Comparison of ENCODE assay signal across 19 cellular contexts in the genomic region with DNA sequence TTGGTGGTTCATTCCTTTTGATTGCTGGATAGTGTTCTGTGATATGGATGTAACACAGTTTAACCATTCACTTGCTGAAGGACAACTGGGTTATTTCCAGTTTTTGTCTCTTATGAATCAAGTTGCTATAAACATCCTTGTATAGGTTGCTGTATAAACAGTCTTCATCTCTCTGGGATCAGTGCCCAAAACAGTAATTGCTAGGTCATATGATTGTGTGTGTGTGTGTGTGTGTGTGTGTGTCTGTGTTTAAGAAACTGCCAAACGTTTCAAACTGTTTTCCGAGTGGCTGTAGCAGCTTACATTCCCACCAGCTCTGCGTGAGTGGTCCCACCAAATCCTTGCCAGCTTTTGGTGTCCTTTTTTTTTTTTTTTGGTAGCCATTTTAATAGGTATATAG.
DNase-seq lines count a peak whose midpoint lies in the region; ATAC-seq and TF ChIP-seq lines count a peak whose summit lies in the region.
"Had no signal": no experiment of that assay in that cellular context is flagged by ENCODE, and none has a peak within 500 bp of the region (broad histone marks: within the 10 kb centered on the region; RNA-seq: fewer than 3 reads in every experiment).

No MANE protein-coding gene starts in this region.

- H2AK5ac ChIP-seq in IMR-90 (ENCODE audit: low read depth, low read length) (no peak overlapping the region), H9 (ENCODE audit: insufficient read length, low read length) (no peak overlapping the region)

- H3K36me3 Mint-ChIP-seq in H9 (ENCODE audit: insufficient read depth in 1 of 3, low read depth in 3 of 3) = peaks cover 0 to 3% (median 0%) of the 10 kb centered on the region in 3 experiments; a peak in 2 of 7 replicates
- H3K36me3 Mint-ChIP-seq: CD4-positive, CD25-positive, alpha-beta regulatory T cell had no signal

- no peaks in the 10 kb centered on the region for H3K23me2 ChIP-seq in H9 (ENCODE audit: insufficient read length, low read depth, low read length, poor library complexity, severe bottlenecking)

- intact Hi-C loops in A673 (cut with micrococcal nuclease; ENCODE audit: unreplicated experiment) (no loop called here), IMR-90 (cut with micrococcal nuclease) (no loop called here), mammary epithelial cell (cut with micrococcal nuclease) (no loop called here)

- H3K27me3 Mint-ChIP-seq in H9 (ENCODE audit: low read depth) = peaks cover 4% of the 10 kb centered on the region
- H3K27me3 Mint-ChIP-seq: CD4-positive, CD25-positive, alpha-beta regulatory T cell had no signal

- CTCF ChIA-PET in A673 (lab: Charles Lee) = no interaction called here
- CTCF ChIA-PET in IMR-90 (lab: Yijun Ruan, JAX) = no interaction called here
- CTCF ChIA-PET in mammary epithelial cell (lab: Charles Lee; ENCODE audit: low non-redundant PET) = no interaction called here

- H3K23ac ChIP-seq in IMR-90 (ENCODE audit: low read depth, low read length) = no peak overlapping the region
- H3K23ac ChIP-seq in H9 (ENCODE audit: insufficient read length, low read depth, low read length) = no peak overlapping the region

- no peak overlapping the region for H2BK15ac ChIP-seq in IMR-90 (ENCODE audit: low read depth, low read length)
- H2BK15ac ChIP-seq in H9 (ENCODE audit: low read depth, low read length) = no peak overlapping the region

- H3K27ac ChIP-seq in A673 (ENCODE audit: low read depth, low read length, poor library complexity, severe bottlenecking) (no peak overlapping the region), IMR-90 (ENCODE audit: insufficient read depth, low read length) (no peak overlapping the region), mammary epithelial cell (ENCODE audit: insufficient read depth, low read depth, low read length) (no peak overlapping the region), H9 (ENCODE audit: insufficient read length, low read depth, low read length) (no peak overlapping the region)
- H3K27ac ChIP-seq: 22Rv1; BLaER1 treated with 17β-estradiol and CSF1 and Interleukin-3, amounts not matched to agents 10 nM and 100 nM; GM23248; HL-60 had no signal

- POLR2A ChIA-PET in A673 (lab: Charles Lee; ENCODE audit: low non-redundant PET) (interaction anchor here (0.6 kb wide), 1 partner anchor 144 kb away, joined by 6 read pairs; no protein-coding TSS in a partner anchor), IMR-90 (lab: Charles Lee; ENCODE audit: unreplicated experiment) (no interaction called here)

- no peak for TF ChIP-seq RAD21 in IMR-90 (IDR thresholded peaks at IDR 0.05; ENCODE audit: low read length)

- no peak overlapping the region for H4K8ac ChIP-seq in IMR-90 (ENCODE audit: low read depth in 2 of 2, low read length in 2 of 2)
- no peak overlapping the region for H4K8ac ChIP-seq in H9 (replicated peaks; ENCODE audit: insufficient read length, low read depth, low read length)

- peaks cover 0 to 9% of the 10 kb centered on the region in 2 experiments; a peak in 2 of 5 replicates for H3K9me3 Mint-ChIP-seq in H9

- H2BK20ac ChIP-seq in IMR-90 (ENCODE audit: low read depth, low read length) (no peak overlapping the region), H9 (ENCODE audit: low read depth, low read length, poor library complexity, severe bottlenecking) (no peak overlapping the region)

- no peak overlapping the region for H3T11ph ChIP-seq in H9 (ENCODE audit: low read length)

- H3K27me3 ChIP-seq in A673 (replicated peaks; ENCODE audit: insufficient read depth, low read depth, low read length, poor library complexity) (no peaks in the 10 kb centered on the region), IMR-90 (ENCODE audit: control insufficient read depth, insufficient read depth, low read length) (no peaks in the 10 kb centered on the region), mammary epithelial cell (ENCODE audit: insufficient read depth, low read length) (no peaks in the 10 kb centered on the region), H9 (ENCODE audit: insufficient read depth, low read length) (no peaks in the 10 kb centered on the region)
- H3K27me3 ChIP-seq: BLaER1 treated with 17β-estradiol and CSF1 and Interleukin-3, amounts not matched to agents 10 nM and 100 nM had no signal

- no peak overlapping the region for H3K14ac ChIP-seq in IMR-90 (replicated peaks; ENCODE audit: low read depth, low read length)
- H3K14ac ChIP-seq in H9 (ENCODE audit: insufficient read depth, low read length) = no peak overlapping the region

- H3K4me2 ChIP-seq in IMR-90 (ENCODE audit: low read depth, low read length) = no peak overlapping the region
- H3K4me2 ChIP-seq in mammary epithelial cell (ENCODE audit: insufficient read depth, low read depth, low read length) = no peak overlapping the region
- H3K4me2 ChIP-seq in H9 (ENCODE audit: insufficient read depth, insufficient read length, low read length) = no peak overlapping the region
- H3K4me2 ChIP-seq: BLaER1 treated with 17β-estradiol and CSF1 and Interleukin-3, amounts not matched to agents 10 nM and 100 nM had no signal

- H3K18ac ChIP-seq in IMR-90 (ENCODE audit: low read depth, low read length) (no peak overlapping the region), H9 (ENCODE audit: insufficient read length, low read depth, low read length) (no peak overlapping the region)

- H4K5ac ChIP-seq in IMR-90 (ENCODE audit: low read depth, low read length) = no peak overlapping the region
- no peak overlapping the region for H4K5ac ChIP-seq in H9 (ENCODE audit: insufficient read length, low read depth, low read length)

- no CpG with 5 or more reads among the region's 3 CpGs for WGBS in IMR-90 (ENCODE audit: extremely low coverage in 2 of 2, insufficient read length in 1 of 2), 2 experiments
- WGBS in mammary epithelial cell (ENCODE audit: low coverage, missing lambda C conversion rate) = 58% methylated on average over 3 of the region's 3 CpGs
- no CpG with 5 or more reads among the region's 3 CpGs for WGBS in H9 (ENCODE audit: extremely low coverage, insufficient read length, low lambda C conversion rate)

- no peak overlapping the region for H3K9ac ChIP-seq in IMR-90 (ENCODE audit: low read depth, low read length)
- no peak overlapping the region for H3K9ac ChIP-seq in mammary epithelial cell (ENCODE audit: insufficient read depth, low read length)
- H3K9ac ChIP-seq in H9 (ENCODE audit: extremely low read depth, insufficient read length, low read length) = no peak overlapping the region
- H3K9ac ChIP-seq: BLaER1 treated with 17β-estradiol and CSF1 and Interleukin-3, amounts not matched to agents 10 nM and 100 nM; GM23248 had no signal

- no peaks in the 10 kb centered on the region for H3K36me3 ChIP-seq in A673 (ENCODE audit: insufficient read depth, low read length, poor library complexity, severe bottlenecking)
- H3K36me3 ChIP-seq in IMR-90 (ENCODE audit: control insufficient read depth, insufficient read depth, low read length) = no peaks in the 10 kb centered on the region
- no peaks in the 10 kb centered on the region for H3K36me3 ChIP-seq in mammary epithelial cell (ENCODE audit: insufficient read depth, low read length)
- H3K36me3 ChIP-seq: BLaER1 treated with 17β-estradiol and CSF1 and Interleukin-3, amounts not matched to agents 10 nM and 100 nM; HAP-1 had no signal

- no peaks in the 10 kb centered on the region for H3K9me1 ChIP-seq in IMR-90 (ENCODE audit: insufficient read depth, low read length)

- no peak overlapping the region for H4K91ac ChIP-seq in IMR-90 (ENCODE audit: insufficient read depth, low read depth, low read length)
- no peak overlapping the region for H4K91ac ChIP-seq in H9 (ENCODE audit: insufficient read length, low read depth, low read length)

- no TSS peak for BruUV-seq in A673 (replicated peaks; lab: Mats Ljungman, UMichigan)
- BruUV-seq in IMR-90 (replicated peaks; lab: Mats Ljungman, UMichigan) = no TSS peak
- no TSS peak for BruUV-seq in mammary epithelial cell (replicated peaks; lab: Mats Ljungman, UMichigan)

- TF ChIP-seq CTCF in A673 (conservative IDR thresholded peaks at IDR 0.05; ENCODE audit: low read depth, low read length) (no peak), IMR-90 (conservative IDR thresholded peaks at IDR 0.05; ENCODE audit: low read depth, low read length) (no peak), mammary epithelial cell (conservative IDR thresholded peaks at IDR 0.05 in 1 of 2, IDR thresholded peaks at IDR 0.05 in 1 of 2; ENCODE audit: extremely low read depth in 1 of 2, insufficient read depth in 1 of 2, low read depth in 1 of 2, low read length in 2 of 2) (no peak), H9 (conservative IDR thresholded peaks at IDR 0.05) (no peak)

- H3K4me1 ChIP-seq in A673 (ENCODE audit: insufficient read depth, low read length, poor library complexity, severe bottlenecking) = no peaks in the 10 kb centered on the region
- H3K4me1 ChIP-seq in IMR-90 (ENCODE audit: control insufficient read depth, insufficient read depth, low read length) = no peaks in the 10 kb centered on the region
- no peaks in the 10 kb centered on the region for H3K4me1 ChIP-seq in mammary epithelial cell (ENCODE audit: insufficient read depth, low read length)
- no peaks in the 10 kb centered on the region for H3K4me1 ChIP-seq in H9 (ENCODE audit: insufficient read depth, low read length)
- H3K4me1 ChIP-seq: BLaER1 treated with 17β-estradiol and CSF1 and Interleukin-3, amounts not matched to agents 10 nM and 100 nM; HAP-1 had no signal

- no peak overlapping the region for H3K4ac ChIP-seq in IMR-90 (ENCODE audit: low read depth, low read length)
- no peak overlapping the region for H3K4ac ChIP-seq in H9 (ENCODE audit: low read depth, low read length)

- no peak overlapping the region for H3K56ac ChIP-seq in IMR-90 (ENCODE audit: extremely low read depth, insufficient read depth, low read length)
- no peak overlapping the region for H3K56ac ChIP-seq in H9 (ENCODE audit: insufficient read length, low read depth, low read length)

- H2AFZ ChIP-seq in IMR-90 (replicated peaks; ENCODE audit: low read length, poor library complexity) (no peak overlapping the region), mammary epithelial cell (ENCODE audit: low read depth, low read length) (no peak overlapping the region), H9 (ENCODE audit: low read length) (no peak overlapping the region)
- H2AFZ ChIP-seq: GM23248 had no signal

- no peaks in the 10 kb centered on the region for H4K20me1 ChIP-seq in IMR-90 (ENCODE audit: insufficient read depth, low read length)
- H4K20me1 ChIP-seq in mammary epithelial cell (ENCODE audit: insufficient read depth, low read length) = no peaks in the 10 kb centered on the region
- no peaks in the 10 kb centered on the region for H4K20me1 ChIP-seq in H9 (ENCODE audit: control insufficient read depth, insufficient read depth, insufficient read length)
- H4K20me1 ChIP-seq: BLaER1 treated with 17β-estradiol and CSF1 and Interleukin-3, amounts not matched to agents 10 nM and 100 nM had no signal

- peak; percentile 4 for DNase-seq in DMS 273 (lab: John Stamatoyannopoulos, UW; ENCODE audit: unreplicated experiment)
- DNase-seq in DMS 273 treated with DMSO at 0.1 percent for 48 hours (lab: John Stamatoyannopoulos, UW) = no peak
- DNase-seq in A673 (ENCODE audit: low spot score) = peak; percentile 8
- DNase-seq in IMR-90 = peak; percentile 17
- peak; percentile 2 for DNase-seq in mammary epithelial cell
- DNase-seq in H9 = no peak
- DNase-seq in NCI-H82 treated with DMSO at 0.1 percent for 48 hours (lab: John Stamatoyannopoulos, UW; ENCODE audit: unreplicated experiment) = no peak
- DNase-seq in NCI-H226 = no peak
- DNase-seq: Calu3; CD4-positive, CD25-positive, alpha-beta regulatory T cell; DMS53; GF-D8; GM23248; HFFc6 had no signal

- H2AK9ac ChIP-seq in IMR-90 (replicated peaks; ENCODE audit: low read depth, low read length, poor library complexity) = no peak overlapping the region

- TF ChIP-seq POLR2A in IMR-90 (IDR thresholded peaks at IDR 0.05; ENCODE audit: low read depth, low read length) = no peak

- H2BK12ac ChIP-seq in H9 (ENCODE audit: insufficient read length, low read depth, low read length) = no peak overlapping the region

- H3K27ac Mint-ChIP-seq in H9 = no peak overlapping the region
- H3K27ac Mint-ChIP-seq: CD4-positive, CD25-positive, alpha-beta regulatory T cell; HFFc6 had no signal

- no peaks in the 10 kb centered on the region for H3K79me2 ChIP-seq in mammary epithelial cell (ENCODE audit: insufficient read depth, low read length)
- no peaks in the 10 kb centered on the region for H3K79me2 ChIP-seq in H9 (ENCODE audit: insufficient read depth, low read length)

- H3K4me3 ChIP-seq in A673 (ENCODE audit: low read depth, low read length, poor library complexity, severe bottlenecking) (no peak overlapping the region), IMR-90 (ENCODE audit: insufficient read depth, low read depth, low read length) (no peak overlapping the region), mammary epithelial cell (replicated peaks in 1 of 3; ENCODE audit: insufficient read depth in 1 of 3, low read depth in 2 of 3, low read length in 3 of 3) (no peak overlapping the region)
- H3K4me3 ChIP-seq: BLaER1 treated with 17β-estradiol and CSF1 and Interleukin-3, amounts not matched to agents 10 nM and 100 nM; GM23248; HAP-1; K562 had no signal

- no peaks in the 10 kb centered on the region for H3K9me3 ChIP-seq in A673 (ENCODE audit: low read depth, low read length, poor library complexity, severe bottlenecking)
- no peaks in the 10 kb centered on the region for H3K9me3 ChIP-seq in IMR-90 (ENCODE audit: control insufficient read depth, insufficient read depth, low read length)
- no peaks in the 10 kb centered on the region for H3K9me3 ChIP-seq in mammary epithelial cell (replicated peaks; ENCODE audit: insufficient read depth, low read length)
- H3K9me3 ChIP-seq in H9 (ENCODE audit: control insufficient read depth, low read depth, low read length) = no peaks in the 10 kb centered on the region
- H3K9me3 ChIP-seq: HAP-1 had no signal

- no peaks in the 10 kb centered on the region for H3K4me1 Mint-ChIP-seq in H9
- H3K4me1 Mint-ChIP-seq: CD4-positive, CD25-positive, alpha-beta regulatory T cell had no signal

- dilution Hi-C loops in IMR-90 (cut with HindIII; ENCODE audit: low sequenced_read_pairs, unreplicated experiment) = no loop called here
- dilution Hi-C loops in mammary epithelial cell (cut with HindIII; ENCODE audit: low sequenced_read_pairs) = no loop called here

- ATAC-seq in IMR-90 (ENCODE audit: low read depth) = no peak
- ATAC-seq: K562 had no signal

- in situ Hi-C loops in IMR-90 (cut with MboI; ENCODE audit: low sequenced_read_pairs) = no loop called here
- in situ Hi-C loops in mammary epithelial cell (cut with MboI; ENCODE audit: low sequenced_read_pairs in 2 of 2) = no loop called here

- no peaks in the 10 kb centered on the region for H3K79me1 ChIP-seq in IMR-90 (ENCODE audit: low read depth in 1 of 2, low read length in 2 of 2)
- no peaks in the 10 kb centered on the region for H3K79me1 ChIP-seq in H9 (ENCODE audit: insufficient read depth, low read depth, low read length, poor library complexity, severe bottlenecking)

- no peak overlapping the region for H3K4me3 Mint-ChIP-seq in H9
- H3K4me3 Mint-ChIP-seq: CD4-positive, CD25-positive, alpha-beta regulatory T cell; HFFc6 had no signal

- no peak overlapping the region for H2BK120ac ChIP-seq in IMR-90 (ENCODE audit: low read depth, low read length)
- no peak overlapping the region for H2BK120ac ChIP-seq in H9 (ENCODE audit: low read depth, low read length, poor library complexity, severe bottlenecking)

- H2BK5ac ChIP-seq in IMR-90 (ENCODE audit: low read depth, low read length, poor library complexity, severe bottlenecking) (no peak overlapping the region), H9 (ENCODE audit: insufficient read length, low read length) (no peak overlapping the region)

Comparison
In these comparisons a context has a peak if more than half of its experiments do, and no peak if none do; other contexts are left out.
1. DNase-seq: peak in DMS 273 (single experiment), A673 (single experiment), IMR-90 (single experiment) and mammary epithelial cell (single experiment); none in DMS 273 treated with DMSO at 0.1 percent for 48 hours (single experiment), H9 (single experiment), NCI-H82 treated with DMSO at 0.1 percent for 48 hours (single experiment) and NCI-H226 (single experiment).